Comparison of ENCODE assay signal across 1 cellular context in genomic region chr17:76481091-76481655, GRCh38.
TF ChIP-seq lines count a peak whose summit lies in the region.

No MANE protein-coding gene starts in this region.

TF ChIP-seq in SK-N-SH, 30 proteins besides CTCF, POLR2A, EP300 and RAD21 (continued from another document):
- no peak for TF ChIP-seq TAF1 (IDR thresholded peaks at IDR 0.05; ENCODE audit: borderline replicate concordance, low read depth, low read length)
- no peak for TF ChIP-seq FOXJ3 (CRISPR knock-in tag; IDR thresholded peaks at IDR 0.05)
- TF ChIP-seq RFX5 (IDR thresholded peaks at IDR 0.05; ENCODE audit: low read length) = no peak
- no peak for TF ChIP-seq JUND (IDR thresholded peaks at IDR 0.05)
- no peak for TF ChIP-seq TEAD4 (IDR thresholded peaks at IDR 0.05; ENCODE audit: borderline replicate concordance, insufficient read depth)
- TF ChIP-seq GABPA (IDR thresholded peaks at IDR 0.05; ENCODE audit: low read depth) = no peak
- TF ChIP-seq CHD2 (IDR thresholded peaks at IDR 0.05; ENCODE audit: low read length, partially characterized antibody) = no peak
- TF ChIP-seq MAX (IDR thresholded peaks at IDR 0.05; ENCODE audit: low read depth) = no peak
- no peak for TF ChIP-seq YY1 (IDR thresholded peaks at IDR 0.05; ENCODE audit: low read depth)
- TF ChIP-seq NRF1 (IDR thresholded peaks at IDR 0.05; ENCODE audit: low read depth, low read length) = no peak
- no peak for TF ChIP-seq RCOR1 (IDR thresholded peaks at IDR 0.05; ENCODE audit: low read length)
